ENCODE assay signal across 20 cellular contexts in genomic region chr17:70447588-70447987, GRCh38.
DNase-seq lines count a peak whose midpoint lies in the region; ATAC-seq, FAIRE-seq and TF ChIP-seq lines count a peak whose summit lies in the region.
"Had no signal": no experiment of that assay in that cellular context is flagged by ENCODE, and none has a peak within 500 bp of the region (broad histone marks: within the 10 kb centered on the region; RNA-seq: fewer than 3 reads in every experiment).

No MANE protein-coding gene starts in this region.

- H3K9me3 Mint-ChIP-seq in endodermal cell, result peaks cover 22% of the 10 kb centered on the region

- WGBS in endodermal cell (ENCODE audit: insufficient coverage in 1 of 2, insufficient read length in 1 of 2), 2 experiments, result 83 to 97% methylated on average over 1 to 2 of the region's 2 CpGs

- H3K27me3 ChIP-seq in RWPE2 (ENCODE audit: insufficient read depth, poor library complexity, severe bottlenecking), result no peaks in the 10 kb centered on the region
- no peaks in the 10 kb centered on the region for H3K27me3 ChIP-seq in endodermal cell (ENCODE audit: control insufficient read depth, insufficient read depth, low read length, poor library complexity, severe bottlenecking)
- H3K27me3 ChIP-seq: Peyer's patch had no signal

- no peaks in the 10 kb centered on the region for H3K4me1 Mint-ChIP-seq in endodermal cell
- H3K4me1 Mint-ChIP-seq in T-helper 17 cell, result no peaks in the 10 kb centered on the region

- no peak overlapping the region for H3K4me3 Mint-ChIP-seq in endodermal cell
- H3K4me3 Mint-ChIP-seq in T-helper 17 cell, result no peak overlapping the region

- peak; percentile 29; the same call in 2 of the 3 replicates for ATAC-seq in RWPE2 (ENCODE audit: low read depth)
- ATAC-seq in T-helper 17 cell, result no peak
- ATAC-seq in HG02610 (IDR thresholded peaks at IDR 0.05; ENCODE audit: unreplicated experiment), result no peak
- ATAC-seq: HCT116 had no signal

- H3K4me3 ChIP-seq in RWPE2 (ENCODE audit: severe bottlenecking) (no peak overlapping the region), endodermal cell (ENCODE audit: low read length) (no peak overlapping the region)
- H3K4me3 ChIP-seq: Peyer's patch had no signal

- TF ChIP-seq CTCF in RWPE2 (IDR thresholded peaks at IDR 0.05; ENCODE audit: poor library complexity, severe bottlenecking) (no peak), endodermal cell (conservative IDR thresholded peaks at IDR 0.05) (no peak)

- H3K27me3 Mint-ChIP-seq in endodermal cell (ENCODE audit: insufficient read depth), result no peaks in the 10 kb centered on the region
- no peaks in the 10 kb centered on the region for H3K27me3 Mint-ChIP-seq in T-helper 17 cell

- H3K36me3 ChIP-seq in RWPE2 (ENCODE audit: low read depth) (no peaks in the 10 kb centered on the region), endodermal cell (ENCODE audit: control insufficient read depth, insufficient read depth, low read length) (no peaks in the 10 kb centered on the region)
- H3K36me3 ChIP-seq: Peyer's patch had no signal

- H3K4me1 ChIP-seq in RWPE2 (ENCODE audit: insufficient read depth, poor library complexity, severe bottlenecking) (peaks cover 3% of the 10 kb centered on the region), endodermal cell (ENCODE audit: control insufficient read depth, insufficient read depth, low read length) (no peaks in the 10 kb centered on the region)
- H3K4me1 ChIP-seq: Peyer's patch had no signal

- H3K27ac Mint-ChIP-seq in endodermal cell (no peak overlapping the region), T-helper 17 cell (no peak overlapping the region)

- H3K36me3 Mint-ChIP-seq in endodermal cell (ENCODE audit: low read depth) (peaks cover 3% of the 10 kb centered on the region), T-helper 17 cell (ENCODE audit: low read depth) (no peaks in the 10 kb centered on the region)

- no peak overlapping the region for H3K27ac ChIP-seq in RWPE2 (ENCODE audit: poor library complexity, severe bottlenecking)
- no peak overlapping the region for H3K27ac ChIP-seq in endodermal cell (ENCODE audit: low read depth, low read length)
- H3K27ac ChIP-seq: Peyer's patch had no signal

- H3K9ac ChIP-seq in endodermal cell (ENCODE audit: extremely low read depth, low read length, poor library complexity, severe bottlenecking), result no peak overlapping the region

- no peak for FAIRE-seq in HTR-8/SVneo (lab: Jason Lieb, UNC)
- FAIRE-seq: GM12892, GM19239 had no signal

- H3K9me3 ChIP-seq in RWPE2 (ENCODE audit: severe bottlenecking) (no peaks in the 10 kb centered on the region), endodermal cell (ENCODE audit: control insufficient read depth, low read length) (no peaks in the 10 kb centered on the region), T-helper 17 cell (ENCODE audit: control insufficient read depth, low read length, poor library complexity, severe bottlenecking) (no peaks in the 10 kb centered on the region)
- H3K9me3 ChIP-seq: Peyer's patch had no signal

- DNase-seq in DMS53 (lab: John Stamatoyannopoulos, UW) (peak; percentile 41), HTR-8/SVneo (ENCODE audit: insufficient read length, low spot score) (peak; percentile 2), RWPE2 (ENCODE audit: low spot score) (no peak), fibroblast of peridontal ligament (ENCODE audit: extremely low read depth) (peak; percentile 12), endodermal cell (no peak), T-helper 17 cell (no peak), NCI-H2081 treated with DMSO at 0.1 percent for 48 hours (lab: John Stamatoyannopoulos, UW) (no peak)
- DNase-seq: AML-193, DMS79, GDM1, NCI-H1092, NCI-H1694, NCI-H2227 treated with DMSO at 0.1 percent for 48 hours, NCI-H748 treated with DMSO at 0.1 percent for 48 hours, Peyer's patch, SW 1271 had no signal

Comparison
In these comparisons a context has a peak if more than half of its experiments do, and no peak if none do; other contexts are left out.
1. DNase-seq: peak in DMS53 (single experiment), HTR-8/SVneo (single experiment) and fibroblast of peridontal ligament (single experiment); none in RWPE2 (single experiment), endodermal cell (single experiment), T-helper 17 cell (0 of 3) and NCI-H2081 treated with DMSO at 0.1 percent for 48 hours (single experiment).